11 cellular contexts compared by ENCODE assay signal in the genomic region with DNA sequence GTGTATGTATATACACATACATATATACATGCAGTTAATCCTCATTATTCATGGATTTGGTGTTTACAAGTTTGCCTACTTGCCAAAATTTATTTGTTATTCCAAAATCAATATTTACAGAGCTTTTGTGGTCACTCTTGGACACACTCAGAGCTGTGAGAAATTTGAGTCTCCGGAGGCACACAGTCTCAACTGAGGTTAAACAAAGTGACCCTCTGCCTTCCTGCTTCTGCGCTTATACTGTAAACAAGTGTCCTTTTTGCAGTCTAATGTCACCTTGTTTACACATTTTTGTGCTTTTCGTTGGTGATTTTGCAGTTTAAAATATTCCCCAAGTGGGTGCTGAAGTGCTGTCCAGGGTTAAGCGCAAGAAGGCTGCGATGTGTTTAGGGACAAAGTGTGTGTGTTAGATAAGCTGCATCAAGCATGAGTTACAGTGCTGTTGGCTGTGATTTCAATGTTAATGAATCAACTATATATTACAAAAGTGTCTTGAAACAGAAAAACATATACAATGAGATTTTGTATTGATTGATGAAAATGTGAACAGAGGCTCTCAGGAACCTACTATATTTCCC. TPM values are rescaled to one million over a fixed set of nuclear protein-coding genes. Genes with fewer than 3 reads are reported as not detected.
DNase-seq lines count a peak whose midpoint lies in the region; ATAC-seq, FAIRE-seq and TF ChIP-seq lines count a peak whose summit lies in the region.
"Had no signal": no experiment of that assay in that cellular context is flagged by ENCODE, and none has a peak within 500 bp of the region (broad histone marks: within the 10 kb centered on the region; RNA-seq: fewer than 3 reads in every experiment).

No MANE protein-coding gene starts in this region.

- H3K36me3 Mint-ChIP-seq in CD4-positive, alpha-beta T cell (ENCODE audit: low read depth): no peaks in the 10 kb centered on the region
- H3K36me3 Mint-ChIP-seq in activated B cell treated with CpG ODN at 0.5 μM for 24 hours (ENCODE audit: low read depth): no peaks in the 10 kb centered on the region

- intact Hi-C loops in CD4-positive, alpha-beta T cell (cut with DNase I, micrococcal nuclease): no loop called here
- intact Hi-C loops in activated B cell treated with CpG ODN at 0.5 μM for 24 hours (cut with micrococcal nuclease) (no loop called here), HepG2 (cut with micrococcal nuclease; ENCODE audit: unreplicated experiment) (no loop called here)

- H3K27me3 Mint-ChIP-seq in CD4-positive, alpha-beta T cell: no peaks in the 10 kb centered on the region
- no peaks in the 10 kb centered on the region for H3K27me3 Mint-ChIP-seq in activated B cell treated with CpG ODN at 0.5 μM for 24 hours

- no peak overlapping the region for H3K27ac ChIP-seq in CD4-positive, alpha-beta T cell (ENCODE audit: low read depth, low read length)
- no peak overlapping the region for H3K27ac ChIP-seq in HepG2 (ENCODE audit: extremely low read length, insufficient read depth, low read length)
- peak overlapping the region in 1 of 4 donors; percentile 61 for H3K27ac ChIP-seq in Peyer's patch
- H3K27ac ChIP-seq: prostate gland, uterus had no signal

- FAIRE-seq in HepG2 (lab: Jason Lieb, UNC): no peak

- peak overlapping the region; percentile 16 for H3K4me3 Mint-ChIP-seq in CD4-positive, alpha-beta T cell
- peak overlapping the region; percentile 1 for H3K4me3 Mint-ChIP-seq in activated B cell treated with CpG ODN at 0.5 μM for 24 hours

- peak overlapping the region; percentile 36; the same call in 1 of the 2 replicates for H3K4me2 ChIP-seq in HepG2 (ENCODE audit: low read depth, low read length)

- H3K9ac ChIP-seq in HepG2 (ENCODE audit: insufficient read depth, low read depth, low read length): no peak overlapping the region

- CTCF ChIA-PET in CD4-positive, alpha-beta T cell (lab: Charles Lee): no interaction called here
- CTCF ChIA-PET in activated B cell treated with CpG ODN at 0.5 μM for 24 hours (lab: Charles Lee): no interaction called here
- CTCF ChIA-PET in HepG2 (lab: Yijun Ruan, JAX; ENCODE audit: low intra/inter-chr PET ratio, low total read pairs): no interaction called here

- no peaks in the 10 kb centered on the region for H4K20me1 ChIP-seq in HepG2 (ENCODE audit: insufficient read depth, low read length)

- TF ChIP-seq EP300 in HepG2 (IDR thresholded peaks at IDR 0.05; ENCODE audit: low read depth in 2 of 2, low read length in 2 of 2) (peak in 1 of 2 experiments; percentile 59; a peak in 1 of 4 replicates), HepG2 (CRISPR knock-in tag; IDR thresholded peaks at IDR 0.05; ENCODE audit: borderline replicate concordance) (no peak)

- DNase-seq in CD4-positive, alpha-beta T cell: no peak
- DNase-seq in HT-29 (ENCODE audit: low spot score) (peak; percentile 41), activated B cell treated with CpG ODN at 0.5 μM for 24 hours (no peak), HepG2 (ENCODE audit: low spot score) (peak; percentile 42), NCI-H1694 (lab: John Stamatoyannopoulos, UW) (no peak), SIG-M5 treated with dmso at 0.1 percent for 504 hours (lab: John Stamatoyannopoulos, UW; ENCODE audit: unreplicated experiment) (no peak), Peyer's patch (no peak)
- DNase-seq: activated CD4-positive, CD25-positive, alpha-beta regulatory T cell treated with anti-CD3 and anti-CD28 coated beads, Interleukin-2, amount 50 U/mL, for 72 hours; uterus had no signal

- no TSS peak for BruUV-seq in HepG2 (replicated peaks; lab: Mats Ljungman, UMichigan)

- peaks cover 44% of the 10 kb centered on the region for H3K4me1 Mint-ChIP-seq in CD4-positive, alpha-beta T cell (ENCODE audit: low read depth)
- H3K4me1 Mint-ChIP-seq in activated B cell treated with CpG ODN at 0.5 μM for 24 hours: peaks cover 64% of the 10 kb centered on the region

- POLR2A ChIA-PET in CD4-positive, alpha-beta T cell (lab: Charles Lee): interaction anchor here (1.6 to 2.9 kb wide), 2 partner anchors 13 to 164 kb away, joined by 4 to 25 read pairs; a partner anchor contains a TSS
- POLR2A ChIA-PET in activated B cell treated with CpG ODN at 0.5 μM for 24 hours (lab: Charles Lee) (interaction anchor here (0.6 to 1.8 kb wide), 2 partner anchors 13 to 29 kb away, joined by 4 to 9 read pairs; a partner anchor contains a TSS), HepG2 (lab: Yijun Ruan, JAX) (interaction anchor here (1.1 kb wide), 1 partner anchor 13 kb away, joined by 3 read pairs; a partner anchor contains a TSS)

- H3K36me3 ChIP-seq in HepG2 (replicated peaks in 1 of 2; ENCODE audit: control insufficient read depth in 1 of 2, insufficient read depth in 2 of 2, low read length in 2 of 2) (no peaks in the 10 kb centered on the region), Peyer's patch (no peaks in the 10 kb centered on the region)
- H3K36me3 ChIP-seq: prostate gland, uterus had no signal

- H3K4me1 ChIP-seq in HepG2 (ENCODE audit: insufficient read depth, low read length) (peaks cover 38% of the 10 kb centered on the region), Peyer's patch (peaks cover 0 to 18% (median 7%) of the 10 kb centered on the region in 4 donors)
- H3K4me1 ChIP-seq: prostate gland, uterus had no signal

- no peaks in the 10 kb centered on the region for H3K79me2 ChIP-seq in HepG2 (ENCODE audit: insufficient read depth, low read length)

- TF ChIP-seq POLR2A in HepG2 (IDR thresholded peaks at IDR 0.05; ENCODE audit: insufficient read depth in 1 of 2, low read depth in 2 of 2, low read length in 2 of 2) (no peak), Peyer's patch (IDR thresholded peaks at IDR 0.05) (no peak)

- no peaks in the 10 kb centered on the region for H3K27me3 ChIP-seq in CD4-positive, alpha-beta T cell (ENCODE audit: control insufficient read depth, insufficient read depth, low read length)
- peaks cover 1 to 8% of the 10 kb centered on the region in 2 experiments; a peak in 2 of 5 replicates for H3K27me3 ChIP-seq in HepG2 (ENCODE audit: control insufficient read depth in 1 of 2, insufficient read depth in 2 of 2, low read length in 2 of 2)
- no peaks in the 10 kb centered on the region for H3K27me3 ChIP-seq in Peyer's patch
- H3K27me3 ChIP-seq: uterus had no signal

- H2AFZ ChIP-seq in HepG2 (ENCODE audit: low read length): no peak overlapping the region

- in situ Hi-C loops in HepG2 (cut with HindIII; ENCODE audit: extremely low pct_ligation_motif_present, low pct_unique_long_range_greater_than_20kb): no loop called here

- 0% methylated on average over 5 of the region's 5 CpGs for WGBS in HepG2 (ENCODE audit: low lambda C conversion rate)

- no peak for TF ChIP-seq CTCF in CD4-positive, alpha-beta T cell (IDR thresholded peaks at IDR 0.05)
- no peak for TF ChIP-seq CTCF in activated B cell treated with CpG ODN at 0.5 μM for 24 hours (IDR thresholded peaks at IDR 0.05)
- no peak for TF ChIP-seq CTCF in HepG2 (CRISPR knock-in tag; IDR thresholded peaks at IDR 0.05)
- TF ChIP-seq CTCF in Peyer's patch (IDR thresholded peaks at IDR 0.05): no peak

- no peak overlapping the region for H3K4me3 ChIP-seq in HepG2 (replicated peaks in 1 of 3; ENCODE audit: insufficient read depth in 1 of 3, low read depth in 2 of 3, low read length in 3 of 3)
- H3K4me3 ChIP-seq in Peyer's patch: no peak overlapping the region
- H3K4me3 ChIP-seq: prostate gland, uterus had no signal

- no peaks in the 10 kb centered on the region for H3K9me3 ChIP-seq in CD4-positive, alpha-beta T cell (ENCODE audit: control insufficient read depth, low read length)
- H3K9me3 ChIP-seq in HepG2 (ENCODE audit: low read length) (no peaks in the 10 kb centered on the region), Peyer's patch (no peaks in the 10 kb centered on the region)
- H3K9me3 ChIP-seq: prostate gland, uterus had no signal

- no peaks in the 10 kb centered on the region for H3K9me3 Mint-ChIP-seq in CD4-positive, alpha-beta T cell
- H3K9me3 Mint-ChIP-seq in activated B cell treated with CpG ODN at 0.5 μM for 24 hours: peaks cover 6% of the 10 kb centered on the region

- ATAC-seq in CD4-positive, alpha-beta T cell (ENCODE audit: poor library complexity): no peak
- ATAC-seq in activated B cell treated with CpG ODN at 0.5 μM for 24 hours (ENCODE audit: low read depth) (no peak), HepG2 (peak; percentile 83), esophagus mucosa (no peak)

- TF ChIP-seq RAD21 in HepG2 (CRISPR knock-in tag; IDR thresholded peaks at IDR 0.05): no peak

- H3K27ac Mint-ChIP-seq in CD4-positive, alpha-beta T cell: peak overlapping the region; percentile 82
- H3K27ac Mint-ChIP-seq in activated B cell treated with CpG ODN at 0.5 μM for 24 hours: peak overlapping the region; percentile 88

RNA-seq across cellular contexts. Expression of a gene that starts 13.1 kb away (rescaled TPM):
- 10 to 100 TPM; 43.0 to 44.0 TPM for total RNA-seq in CD4-positive, alpha-beta T cell
- total RNA-seq in HT-29 (2014; rRNA removed; shearing (Covaris generic)): 35.0 and 38.2 TPM in 2 replicates
- 119 and 124 TPM in 2 replicates for total RNA-seq in activated B cell treated with CpG ODN at 0.5 μM for 24 hours
- total RNA-seq in HepG2 (2016; rRNA removed; fragmentation: Illumina TruSeq; extraction: Trizol): 90.4 and 114 TPM in 2 replicates
- total RNA-seq in HepG2 (2016; cell fraction: cytosol; rRNA removed; fragmentation: Illumina TruSeq; extraction: Trizol; ENCODE audit: low read depth): 19.9 and 28.2 TPM in 2 replicates
- total RNA-seq in HepG2 (2016; cell fraction: insoluble cytoplasmic fraction; rRNA removed; fragmentation: Illumina TruSeq; extraction: Trizol): 86.9 and 108 TPM in 2 replicates
- total RNA-seq in HepG2 (2016; cell fraction: membrane; rRNA removed; fragmentation: Illumina TruSeq; extraction: Trizol): 66.0 and 81.9 TPM in 2 replicates
- 54.5 and 55.7 TPM in 2 replicates for total RNA-seq in HepG2 (2016; cell fraction: nucleus; rRNA removed; fragmentation: Illumina TruSeq; extraction: Trizol)
- 74.4 and 87.5 TPM in 2 replicates for polyA plus RNA-seq in HepG2 (2011; rRNA removed)
- 50.8 and 73.9 TPM in 2 replicates for polyA plus RNA-seq in HepG2 (2011; cell fraction: cytosol; rRNA removed)
- polyA plus RNA-seq in HepG2 (2011; cell fraction: nucleus; rRNA removed): 43.0 and 54.3 TPM in 2 replicates
- polyA plus RNA-seq in HepG2 (2012): 111 and 121 TPM in 2 replicates
- polyA plus RNA-seq in HepG2 (2016; cell fraction: cytosol; fragmentation: Illumina TruSeq; extraction: Trizol; ENCODE audit: low read depth): 22.4 and 25.2 TPM in 2 replicates
- polyA plus RNA-seq in HepG2 (2016; cell fraction: insoluble cytoplasmic fraction; fragmentation: Illumina TruSeq; extraction: Trizol; ENCODE audit: low read depth): 97.9 and 98.6 TPM in 2 replicates
- 49.0 and 58.4 TPM in 2 replicates for polyA plus RNA-seq in HepG2 (2016; cell fraction: membrane; fragmentation: Illumina TruSeq; extraction: Trizol; ENCODE audit: low read depth)
- polyA plus RNA-seq in HepG2 (2016; cell fraction: nucleus; fragmentation: Illumina TruSeq; extraction: Trizol; ENCODE audit: insufficient read depth, low read depth): 57.8 and 60.3 TPM in 2 replicates
- 53.9 and 54.2 TPM in 2 replicates for polyA minus RNA-seq in HepG2 (2011; rRNA and poly(A)+ RNA removed; ENCODE audit: low replicate concordance)
- 45.7 and 50.7 TPM in 2 replicates for polyA minus RNA-seq in HepG2 (2011; cell fraction: cytosol; rRNA and poly(A)+ RNA removed)
- 50.5 and 65.3 TPM in 2 replicates for polyA minus RNA-seq in HepG2 (2011; cell fraction: nucleus; rRNA and poly(A)+ RNA removed)
- total RNA-seq in esophagus mucosa: 137 TPM
- total RNA-seq in Peyer's patch: 10 to 100 TPM; 59.6 to 80.7 (median 76.4) TPM

RNA-seq across cellular contexts. Expression of a gene that starts 52.3 kb away (rescaled TPM):
- total RNA-seq in CD4-positive, alpha-beta T cell: under 1 TPM; 0.25 to 0.95 TPM
- not detected in 2 replicates for total RNA-seq in HT-29 (2014; rRNA removed; shearing (Covaris generic))
- total RNA-seq in activated B cell treated with CpG ODN at 0.5 μM for 24 hours: 0.66 and 2.5 TPM in 2 replicates
- 0.56 and 0.89 TPM in 2 replicates for total RNA-seq in HepG2 (2016; rRNA removed; fragmentation: Illumina TruSeq; extraction: Trizol)
- total RNA-seq in HepG2 (2016; cell fraction: cytosol; rRNA removed; fragmentation: Illumina TruSeq; extraction: Trizol; ENCODE audit: low read depth): 0.10 and 0.26 TPM in 2 replicates
- 0.58 and 1.1 TPM in 2 replicates for total RNA-seq in HepG2 (2016; cell fraction: insoluble cytoplasmic fraction; rRNA removed; fragmentation: Illumina TruSeq; extraction: Trizol)
- total RNA-seq in HepG2 (2016; cell fraction: membrane; rRNA removed; fragmentation: Illumina TruSeq; extraction: Trizol): 0.22 and 0.59 TPM in 2 replicates
- total RNA-seq in HepG2 (2016; cell fraction: nucleus; rRNA removed; fragmentation: Illumina TruSeq; extraction: Trizol): 1.8 and 2.1 TPM in 2 replicates
- 37.8 and 63.7 TPM in 2 replicates for polyA plus RNA-seq in HepG2 (2011; rRNA removed)
- 17.0 and 30.5 TPM in 2 replicates for polyA plus RNA-seq in HepG2 (2011; cell fraction: cytosol; rRNA removed)
- polyA plus RNA-seq in HepG2 (2011; cell fraction: nucleus; rRNA removed): 159 and 187 TPM in 2 replicates
- 38.1 and 88.4 TPM in 2 replicates for polyA plus RNA-seq in HepG2 (2012)
- 0.11 TPM in 2 replicates for polyA plus RNA-seq in HepG2 (2016; cell fraction: cytosol; fragmentation: Illumina TruSeq; extraction: Trizol; ENCODE audit: low read depth)
- 0.50 and 0.67 TPM in 2 replicates for polyA plus RNA-seq in HepG2 (2016; cell fraction: insoluble cytoplasmic fraction; fragmentation: Illumina TruSeq; extraction: Trizol; ENCODE audit: low read depth)
- polyA plus RNA-seq in HepG2 (2016; cell fraction: membrane; fragmentation: Illumina TruSeq; extraction: Trizol; ENCODE audit: low read depth): 0.20 and 0.25 TPM in 2 replicates
- polyA plus RNA-seq in HepG2 (2016; cell fraction: nucleus; fragmentation: Illumina TruSeq; extraction: Trizol; ENCODE audit: insufficient read depth, low read depth): 1.8 and 2.3 TPM in 2 replicates
- 3.5 and 84.7 TPM in 2 replicates for polyA minus RNA-seq in HepG2 (2011; rRNA and poly(A)+ RNA removed; ENCODE audit: low replicate concordance)
- polyA minus RNA-seq in HepG2 (2011; cell fraction: cytosol; rRNA and poly(A)+ RNA removed): 24.7 and 49.8 TPM in 2 replicates
- 65.0 and 124 TPM in 2 replicates for polyA minus RNA-seq in HepG2 (2011; cell fraction: nucleus; rRNA and poly(A)+ RNA removed)
- 0.28 TPM for total RNA-seq in esophagus mucosa
- total RNA-seq in Peyer's patch: 1 to 10 TPM in 3 of 4 donors, not detected in 1; 4.0 to 8.1 (median 4.3) TPM

Comparison
In these comparisons a context has a peak if more than half of its experiments do, and no peak if none do; other contexts are left out.
1. DNase-seq: peak in HT-29 (single experiment) and HepG2 (single experiment); none in CD4-positive, alpha-beta T cell (0 of 10), activated B cell treated with CpG ODN at 0.5 μM for 24 hours (single experiment), NCI-H1694 (single experiment), SIG-M5 treated with dmso at 0.1 percent for 504 hours (single experiment) and Peyer's patch (0 of 3).